Comparison of ENCODE assay signal across 12 cellular contexts in genomic region chr13:21138561-21138960, GRCh38. TPM values are rescaled to one million over a fixed set of nuclear protein-coding genes. Genes with fewer than 3 reads are reported as not detected.
A peak's percentile ranks its signal among the peaks of the same experiment; 100 is the strongest.
DNase-seq lines count a peak whose midpoint lies in the region; ATAC-seq and TF ChIP-seq lines count a peak whose summit lies in the region.
"Had no signal": no experiment of that assay in that cellular context is flagged by ENCODE, and none has a peak within 500 bp of the region (broad histone marks: within the 10 kb centered on the region; RNA-seq: fewer than 3 reads in every experiment).

No MANE protein-coding gene starts in this region.

- no peaks in the 10 kb centered on the region for H4K20me1 ChIP-seq in H9 (ENCODE audit: control insufficient read depth, insufficient read depth, insufficient read length)

- no peak overlapping the region for H3K18ac ChIP-seq in H9 (ENCODE audit: insufficient read length, low read depth, low read length)

- no peak overlapping the region for H3K4me3 ChIP-seq in CD4-positive, CD25-positive, alpha-beta regulatory T cell (ENCODE audit: low read depth, low read length)
- H3K4me3 ChIP-seq in colonic mucosa = no peak overlapping the region
- H3K4me3 ChIP-seq: SJCRH30, tibial nerve had no signal

- H3K23ac ChIP-seq in H9 (ENCODE audit: insufficient read length, low read depth, low read length) = no peak overlapping the region

- no peak overlapping the region for H2AK5ac ChIP-seq in H9 (ENCODE audit: insufficient read length, low read length)

- DNase-seq in CD4-positive, CD25-positive, alpha-beta regulatory T cell = no peak
- DNase-seq in H9 = no peak
- no peak for DNase-seq in mesothelial cell of epicardium (ENCODE audit: low spot score in 2 of 2, unreplicated experiment in 2 of 2)
- no peak for DNase-seq in left lobe of liver (ENCODE audit: low spot score)
- no peak for DNase-seq in ecto neural progenitor cell (ENCODE audit: low spot score)
- DNase-seq in colonic mucosa = no peak
- DNase-seq: activated CD4-positive, CD25-positive, alpha-beta regulatory T cell; NCI-H1930 had no signal

- H3K27ac Mint-ChIP-seq in CD4-positive, CD25-positive, alpha-beta regulatory T cell = peak overlapping the region in 2 of 3 donors; percentile 3 to 65
- H3K27ac Mint-ChIP-seq in H9 (peak overlapping the region in 2 of 3 experiments; percentile 32 to 48; a peak in 1 of 7 replicates), mesothelial cell of epicardium (peak overlapping the region; percentile 50)
- H3K27ac Mint-ChIP-seq in activated naive CD8-positive, alpha-beta T cell = peak overlapping the region; percentile 50

- no peak overlapping the region for H3T11ph ChIP-seq in H9 (ENCODE audit: low read length)

- H2BK120ac ChIP-seq in H9 (ENCODE audit: low read depth, low read length, poor library complexity, severe bottlenecking) = no peak overlapping the region

- no peak overlapping the region for H2BK20ac ChIP-seq in H9 (ENCODE audit: low read depth, low read length, poor library complexity, severe bottlenecking)

- peaks cover 22% of the 10 kb centered on the region for H3K27me3 Mint-ChIP-seq in CD4-positive, CD25-positive, alpha-beta regulatory T cell
- H3K27me3 Mint-ChIP-seq in H9 (ENCODE audit: low read depth) (no peaks in the 10 kb centered on the region), mesothelial cell of epicardium (ENCODE audit: low read depth) (no peaks in the 10 kb centered on the region)
- peaks cover 2% of the 10 kb centered on the region for H3K27me3 Mint-ChIP-seq in activated naive CD8-positive, alpha-beta T cell

- no peaks in the 10 kb centered on the region for H3K79me1 ChIP-seq in H9 (ENCODE audit: insufficient read depth, low read depth, low read length, poor library complexity, severe bottlenecking)

- H2BK12ac ChIP-seq in H9 (ENCODE audit: insufficient read length, low read depth, low read length) = no peak overlapping the region

- no peak overlapping the region for H3K4me2 ChIP-seq in H9 (ENCODE audit: insufficient read depth, insufficient read length, low read length)

- H3K9ac ChIP-seq in H9 (ENCODE audit: extremely low read depth, insufficient read length, low read length) (no peak overlapping the region), colonic mucosa (ENCODE audit: low read depth in 2 of 2, low read length in 2 of 2) (no peak overlapping the region)

- no peak overlapping the region for H4K91ac ChIP-seq in H9 (ENCODE audit: insufficient read length, low read depth, low read length)

- H3K79me2 ChIP-seq in H9 (ENCODE audit: insufficient read depth, low read length) = peaks cover 19% of the 10 kb centered on the region; the same call in 1 of the 2 replicates

- H4K8ac ChIP-seq in H9 (replicated peaks; ENCODE audit: insufficient read length, low read depth, low read length) = no peak overlapping the region

- peaks cover 11% of the 10 kb centered on the region for H3K36me3 Mint-ChIP-seq in CD4-positive, CD25-positive, alpha-beta regulatory T cell
- peaks cover 23 to 28% (median 26%) of the 10 kb centered on the region in 3 experiments for H3K36me3 Mint-ChIP-seq in H9 (ENCODE audit: insufficient read depth in 1 of 3, low read depth in 3 of 3)
- H3K36me3 Mint-ChIP-seq in activated naive CD8-positive, alpha-beta T cell = peaks cover 10% of the 10 kb centered on the region
- H3K36me3 Mint-ChIP-seq in mesothelial cell of epicardium = peaks cover 11% of the 10 kb centered on the region

- H3K27ac ChIP-seq in CD4-positive, CD25-positive, alpha-beta regulatory T cell (ENCODE audit: insufficient read depth, low read length, poor library complexity, severe bottlenecking) = no peak overlapping the region
- no peak overlapping the region for H3K27ac ChIP-seq in H9 (ENCODE audit: insufficient read length, low read depth, low read length)
- no peak overlapping the region for H3K27ac ChIP-seq in colonic mucosa
- H3K27ac ChIP-seq: SJCRH30, tibial nerve had no signal

- H2BK5ac ChIP-seq in H9 (ENCODE audit: insufficient read length, low read length) = no peak overlapping the region

- no CpG with 5 or more reads among the region's 1 CpG for WGBS in H9 (ENCODE audit: extremely low coverage, insufficient read length, low lambda C conversion rate)

- H3K4ac ChIP-seq in H9 (ENCODE audit: low read depth, low read length) = no peak overlapping the region

- peaks cover 11% of the 10 kb centered on the region for H3K36me3 ChIP-seq in CD4-positive, CD25-positive, alpha-beta regulatory T cell (ENCODE audit: control insufficient read depth, insufficient read depth, low read length)
- no peaks in the 10 kb centered on the region for H3K36me3 ChIP-seq in colonic mucosa

- H3K27me3 ChIP-seq in CD4-positive, CD25-positive, alpha-beta regulatory T cell (ENCODE audit: control insufficient read depth, insufficient read depth, low read length) = peaks cover 2% of the 10 kb centered on the region
- H3K27me3 ChIP-seq in H9 (ENCODE audit: insufficient read depth, low read length) = no peaks in the 10 kb centered on the region
- H3K27me3 ChIP-seq in colonic mucosa = no peaks in the 10 kb centered on the region
- H3K27me3 ChIP-seq: SJCRH30, tibial nerve had no signal

- peak overlapping the region; percentile 50 to 85 (median 75) for H3K4me3 Mint-ChIP-seq in CD4-positive, CD25-positive, alpha-beta regulatory T cell
- H3K4me3 Mint-ChIP-seq in H9 (peak overlapping the region; percentile 22 to 35; a peak in 3 of 5 replicates), mesothelial cell of epicardium (peak overlapping the region; percentile 55)
- H3K4me3 Mint-ChIP-seq in activated naive CD8-positive, alpha-beta T cell = peak overlapping the region; percentile 75

- no peak overlapping the region for H4K5ac ChIP-seq in H9 (ENCODE audit: insufficient read length, low read depth, low read length)

- no peaks in the 10 kb centered on the region for H3K23me2 ChIP-seq in H9 (ENCODE audit: insufficient read length, low read depth, low read length, poor library complexity, severe bottlenecking)

- H3K9me3 ChIP-seq in CD4-positive, CD25-positive, alpha-beta regulatory T cell (ENCODE audit: control insufficient read depth in 2 of 2, low read length in 2 of 2) = no peaks in the 10 kb centered on the region
- no peaks in the 10 kb centered on the region for H3K9me3 ChIP-seq in H9 (ENCODE audit: control insufficient read depth, low read depth, low read length)
- H3K9me3 ChIP-seq in colonic mucosa = no peaks in the 10 kb centered on the region
- H3K9me3 ChIP-seq: SJCRH30, tibial nerve had no signal

- TF ChIP-seq CTCF in H9 (conservative IDR thresholded peaks at IDR 0.05) (no peak), mesothelial cell of epicardium (IDR thresholded peaks at IDR 0.05; ENCODE audit: unreplicated experiment) (no peak), colonic mucosa (IDR thresholded peaks at IDR 0.05) (no peak)

- H2BK15ac ChIP-seq in H9 (ENCODE audit: low read depth, low read length) = no peak overlapping the region

- peaks cover 33% of the 10 kb centered on the region for H3K4me1 ChIP-seq in CD4-positive, CD25-positive, alpha-beta regulatory T cell (ENCODE audit: control insufficient read depth, insufficient read depth, low read length, poor library complexity, severe bottlenecking)
- no peaks in the 10 kb centered on the region; the same call in 1 of the 2 replicates for H3K4me1 ChIP-seq in H9 (ENCODE audit: insufficient read depth, low read length)
- peaks cover 8% of the 10 kb centered on the region for H3K4me1 ChIP-seq in colonic mucosa

- intact Hi-C loops in colonic mucosa (cut with DNase I) = loop anchor here (10.0 kb wide), 1 partner anchor 194 kb away; no protein-coding TSS in a partner anchor

- no peak overlapping the region for H3K14ac ChIP-seq in H9 (ENCODE audit: insufficient read depth, low read length)

- H3K4me1 Mint-ChIP-seq in CD4-positive, CD25-positive, alpha-beta regulatory T cell = peaks cover 5 to 38% (median 26%) of the 10 kb centered on the region in 4 donors
- H3K4me1 Mint-ChIP-seq in H9 (peaks cover 26 to 39% of the 10 kb centered on the region in 2 experiments), mesothelial cell of epicardium (peaks cover 24% of the 10 kb centered on the region)
- peaks cover 31% of the 10 kb centered on the region for H3K4me1 Mint-ChIP-seq in activated naive CD8-positive, alpha-beta T cell (ENCODE audit: low read depth)

- H3K9me3 Mint-ChIP-seq in CD4-positive, CD25-positive, alpha-beta regulatory T cell = peaks cover 0 to 2% (median 0%) of the 10 kb centered on the region in 7 donors
- H3K9me3 Mint-ChIP-seq in H9 (peaks cover 11 to 13% of the 10 kb centered on the region in 2 experiments), mesothelial cell of epicardium (peaks cover 3% of the 10 kb centered on the region)
- H3K9me3 Mint-ChIP-seq in activated naive CD8-positive, alpha-beta T cell (ENCODE audit: low read depth) = no peaks in the 10 kb centered on the region

- no peak overlapping the region for H2AFZ ChIP-seq in H9 (ENCODE audit: low read length)

- H3K56ac ChIP-seq in H9 (ENCODE audit: insufficient read length, low read depth, low read length) = no peak overlapping the region

- ATAC-seq in CD4-positive, CD25-positive, alpha-beta regulatory T cell (ENCODE audit: low read depth in 2 of 2) = no peak
- ATAC-seq in left lobe of liver (no peak), GM21447 (IDR thresholded peaks at IDR 0.05; ENCODE audit: unreplicated experiment) (no peak)

RNA-seq across cellular contexts. Expression of gene SAP18, which starts 1.4 kb away (rescaled TPM):
- total RNA-seq in CD4-positive, CD25-positive, alpha-beta regulatory T cell = 225 TPM
- polyA plus RNA-seq in CD4-positive, CD25-positive, alpha-beta regulatory T cell = 100 to 1,000 TPM; 280 to 402 (median 334) TPM
- total RNA-seq in H9 (2021) (393 and 435 TPM in 2 replicates), mesothelial cell of epicardium (166 to 188 TPM (median 181 TPM) in 3 replicates), left lobe of liver (86.3 TPM), colonic mucosa (100 to 1,000 TPM; 220 to 251 TPM)

RNA-seq across cellular contexts. Expression of gene SKA3, which starts 37.8 kb away (rescaled TPM):
- total RNA-seq in CD4-positive, CD25-positive, alpha-beta regulatory T cell = 3.0 TPM
- 1 to 10 TPM in 3 of 4 donors, under 1 TPM in 1; 0.72 to 2.7 (median 2.1) TPM for polyA plus RNA-seq in CD4-positive, CD25-positive, alpha-beta regulatory T cell
- total RNA-seq in H9 (2021) (59.3 and 61.8 TPM in 2 replicates), mesothelial cell of epicardium (8.8 to 13.7 TPM (median 9.3 TPM) in 3 replicates), left lobe of liver (0.18 TPM), colonic mucosa (10 to 100 TPM in 1 of 2 donors, 1 to 10 TPM in 1; 6.2 to 18.1 TPM)

RNA-seq across cellular contexts. Expression of gene MRPL57, which starts 37.9 kb away (rescaled TPM):
- 9.6 TPM for total RNA-seq in CD4-positive, CD25-positive, alpha-beta regulatory T cell
- polyA plus RNA-seq in CD4-positive, CD25-positive, alpha-beta regulatory T cell = 10 to 100 TPM; 56.6 to 70.8 (median 61.4) TPM
- 31.3 and 33.2 TPM in 2 replicates for total RNA-seq in H9 (2021)
- 15.6 to 17.1 TPM (median 16.8 TPM) in 3 replicates for total RNA-seq in mesothelial cell of epicardium
- total RNA-seq in left lobe of liver = 12.3 TPM
- total RNA-seq in colonic mucosa = 10 to 100 TPM; 18.3 to 25.2 TPM
